ENCODE assay signal across 15 cellular contexts in genomic region chr12:87336814-87337336, GRCh38.
DNase-seq lines count a peak whose midpoint lies in the region; ATAC-seq and TF ChIP-seq lines count a peak whose summit lies in the region.
"Had no signal": no experiment of that assay in that cellular context is flagged by ENCODE, and none has a peak within 500 bp of the region (broad histone marks: within the 10 kb centered on the region; RNA-seq: fewer than 3 reads in every experiment).

No MANE protein-coding gene starts in this region.

- no peak for TF ChIP-seq CTCF in A673 (conservative IDR thresholded peaks at IDR 0.05; ENCODE audit: low read depth, low read length)
- no peak for TF ChIP-seq CTCF in SK-N-SH (IDR thresholded peaks at IDR 0.05)

- no peak for ATAC-seq in GM18870 (IDR thresholded peaks at IDR 0.05; ENCODE audit: unreplicated experiment)

- intact Hi-C loops in A673 (cut with micrococcal nuclease; ENCODE audit: unreplicated experiment): no loop called here

- H4K20me1 ChIP-seq in SK-N-SH (ENCODE audit: insufficient read depth): no peaks in the 10 kb centered on the region

- no peaks in the 10 kb centered on the region for H3K79me2 ChIP-seq in SK-N-SH (ENCODE audit: insufficient read depth)

- no peaks in the 10 kb centered on the region for H3K9me2 ChIP-seq in SK-N-SH

- H3K27me3 ChIP-seq in A673 (replicated peaks; ENCODE audit: insufficient read depth, low read depth, low read length, poor library complexity): no peaks in the 10 kb centered on the region
- no peaks in the 10 kb centered on the region for H3K27me3 ChIP-seq in SK-N-SH (ENCODE audit: insufficient read depth)

- peaks cover 8% of the 10 kb centered on the region for H3F3A ChIP-seq in SK-N-SH (replicated peaks; ENCODE audit: insufficient read depth)

- no peaks in the 10 kb centered on the region for H3K9me3 ChIP-seq in A673 (ENCODE audit: low read depth, low read length, poor library complexity, severe bottlenecking)
- peaks cover 5% of the 10 kb centered on the region; the same call in 1 of the 2 replicates for H3K9me3 ChIP-seq in SK-N-SH

- DNase-seq in A673 (ENCODE audit: low spot score): peak; percentile 6
- DNase-seq in SK-N-SH: no peak
- DNase-seq in dermis blood vessel endothelial cell: peak; percentile 48
- DNase-seq in lung microvascular endothelial cell (ENCODE audit: low read depth in 2 of 2): peak; percentile 29 to 37
- no peak for DNase-seq in stimulated activated CD4-positive, alpha-beta T cell treated with anti-CD3 and anti-CD28 coated beads, Interleukin-2, amount 100 ng/mL, for 48 hours
- DNase-seq in stimulated activated naive CD4-positive, alpha-beta T cell treated with Interleukin-2 at 50 U/mL for 16 hours (lab: John Stamatoyannopoulos, UW): no peak
- no peak for DNase-seq in COLO668 (lab: John Stamatoyannopoulos, UW; ENCODE audit: unreplicated experiment)
- DNase-seq: 8988T; ACHN; C1 segment of cervical spinal cord; CD4-positive, alpha-beta T cell; DMS79; GOT3; H9 had no signal

- H3K9ac ChIP-seq in SK-N-SH: no peak overlapping the region

- no peak overlapping the region for H3K4me3 ChIP-seq in A673 (ENCODE audit: low read depth, low read length, poor library complexity, severe bottlenecking)
- H3K4me3 ChIP-seq in SK-N-SH (ENCODE audit: low read depth in 2 of 2, low read length in 1 of 2): no peak overlapping the region

- TF ChIP-seq RAD21 in SK-N-SH (IDR thresholded peaks at IDR 0.05; ENCODE audit: low read length): no peak

- no TSS peak for BruUV-seq in A673 (replicated peaks; lab: Mats Ljungman, UMichigan)

- H3K4me2 ChIP-seq in SK-N-SH: no peak overlapping the region

- H3K27ac ChIP-seq in A673 (ENCODE audit: low read depth, low read length, poor library complexity, severe bottlenecking): no peak overlapping the region
- H3K27ac ChIP-seq in SK-N-SH (ENCODE audit: low read depth in 2 of 2, low read length in 1 of 2): peak overlapping the region; percentile 30 to 53; a peak in 2 of 4 replicates

- no peaks in the 10 kb centered on the region for H3K36me3 ChIP-seq in A673 (ENCODE audit: insufficient read depth, low read length, poor library complexity, severe bottlenecking)
- H3K36me3 ChIP-seq in SK-N-SH (replicated peaks in 1 of 2; ENCODE audit: control insufficient read depth in 1 of 2, insufficient read depth in 2 of 2, low read length in 1 of 2): no peaks in the 10 kb centered on the region

- peak overlapping the region; percentile 52 for H2AFZ ChIP-seq in SK-N-SH (ENCODE audit: low read depth)

- H3K4me1 ChIP-seq in A673 (ENCODE audit: insufficient read depth, low read length, poor library complexity, severe bottlenecking) (peaks cover 15% of the 10 kb centered on the region), SK-N-SH (ENCODE audit: control insufficient read depth in 1 of 2, insufficient read depth in 2 of 2, low read depth in 1 of 2, low read length in 1 of 2) (peaks cover 9 to 17% of the 10 kb centered on the region in 2 experiments; a peak in 3 of 4 replicates)

- CTCF ChIA-PET in A673 (lab: Charles Lee): no interaction called here
- CTCF ChIA-PET in SK-N-SH (lab: Yijun Ruan, JAX): no interaction called here

- peak in 1 of 2 experiments; percentile 91; a peak in 2 of 4 replicates for TF ChIP-seq EP300 in SK-N-SH (IDR thresholded peaks at IDR 0.05; ENCODE audit: borderline replicate concordance in 1 of 2, low read depth in 1 of 2, low read length in 1 of 2)

- WGBS in SK-N-SH (ENCODE audit: low lambda C conversion rate): 13% methylated on average over 2 of the region's 2 CpGs

- POLR2A ChIA-PET in A673 (lab: Charles Lee; ENCODE audit: low non-redundant PET): no interaction called here
- POLR2A ChIA-PET in SK-N-SH (lab: Yijun Ruan, JAX): no interaction called here

TF ChIP-seq in SK-N-SH, 30 proteins besides CTCF, POLR2A, EP300 and RAD21 (continues in another document):
- TF ChIP-seq NRF1 (IDR thresholded peaks at IDR 0.05; ENCODE audit: low read depth, low read length) (no peak), SIN3A (IDR thresholded peaks at IDR 0.05; ENCODE audit: borderline replicate concordance, low read depth, low read length) (no peak), NFIC (IDR thresholded peaks at IDR 0.05; ENCODE audit: borderline replicate concordance) (peak; percentile 65), USF1 (IDR thresholded peaks at IDR 0.05; ENCODE audit: borderline replicate concordance, low read depth) (no peak), TEAD4 (IDR thresholded peaks at IDR 0.05; ENCODE audit: borderline replicate concordance, insufficient read depth) (peak; percentile 77), SMC3 (IDR thresholded peaks at IDR 0.05; ENCODE audit: low read depth, low read length) (no peak), GABPA (IDR thresholded peaks at IDR 0.05; ENCODE audit: low read depth) (no peak), RXRA (IDR thresholded peaks at IDR 0.05; ENCODE audit: borderline replicate concordance, low read depth) (no peak), FOSL2 (IDR thresholded peaks at IDR 0.05; ENCODE audit: borderline replicate concordance, low read depth) (peak; percentile 68), CHD2 (IDR thresholded peaks at IDR 0.05; ENCODE audit: low read length, partially characterized antibody) (no peak), GATA2 (CRISPR knock-in tag; IDR thresholded peaks at IDR 0.05) (no peak), JUND (IDR thresholded peaks at IDR 0.05) (peak; percentile 82), POLR2AphosphoS5 (IDR thresholded peaks at IDR 0.05; ENCODE audit: low read depth, low read length) (no peak), RFX5 (IDR thresholded peaks at IDR 0.05; ENCODE audit: low read length) (no peak), YY1 (IDR thresholded peaks at IDR 0.05; ENCODE audit: low read depth) (no peak), MEF2A (IDR thresholded peaks at IDR 0.05; ENCODE audit: borderline replicate concordance, low read depth) (peak; percentile 33; the same call in 1 of the 2 replicates), FOXM1 (IDR thresholded peaks at IDR 0.05; ENCODE audit: low read depth) (peak; percentile 46; the same call in 1 of the 2 replicates)
- TF ChIP-seq, protein P1, sequence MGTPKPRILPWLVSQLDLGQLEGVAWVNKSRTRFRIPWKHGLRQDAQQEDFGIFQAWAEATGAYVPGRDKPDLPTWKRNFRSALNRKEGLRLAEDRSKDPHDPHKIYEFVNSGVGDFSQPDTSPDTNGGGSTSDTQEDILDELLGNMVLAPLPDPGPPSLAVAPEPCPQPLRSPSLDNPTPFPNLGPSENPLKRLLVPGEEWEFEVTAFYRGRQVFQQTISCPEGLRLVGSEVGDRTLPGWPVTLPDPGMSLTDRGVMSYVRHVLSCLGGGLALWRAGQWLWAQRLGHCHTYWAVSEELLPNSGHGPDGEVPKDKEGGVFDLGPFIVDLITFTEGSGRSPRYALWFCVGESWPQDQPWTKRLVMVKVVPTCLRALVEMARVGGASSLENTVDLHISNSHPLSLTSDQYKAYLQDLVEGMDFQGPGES (IDR thresholded peaks at IDR 0.05; ENCODE audit: low read depth, low read length): no peak
- TF ChIP-seq, protein P2, sequence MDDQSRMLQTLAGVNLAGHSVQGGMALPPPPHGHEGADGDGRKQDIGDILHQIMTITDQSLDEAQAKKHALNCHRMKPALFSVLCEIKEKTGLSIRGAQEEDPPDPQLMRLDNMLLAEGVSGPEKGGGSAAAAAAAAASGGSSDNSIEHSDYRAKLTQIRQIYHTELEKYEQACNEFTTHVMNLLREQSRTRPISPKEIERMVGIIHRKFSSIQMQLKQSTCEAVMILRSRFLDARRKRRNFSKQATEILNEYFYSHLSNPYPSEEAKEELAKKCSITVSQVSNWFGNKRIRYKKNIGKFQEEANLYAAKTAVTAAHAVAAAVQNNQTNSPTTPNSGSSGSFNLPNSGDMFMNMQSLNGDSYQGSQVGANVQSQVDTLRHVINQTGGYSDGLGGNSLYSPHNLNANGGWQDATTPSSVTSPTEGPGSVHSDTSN (IDR thresholded peaks at IDR 0.05): peak; percentile 86
- TF ChIP-seq, protein P3, sequence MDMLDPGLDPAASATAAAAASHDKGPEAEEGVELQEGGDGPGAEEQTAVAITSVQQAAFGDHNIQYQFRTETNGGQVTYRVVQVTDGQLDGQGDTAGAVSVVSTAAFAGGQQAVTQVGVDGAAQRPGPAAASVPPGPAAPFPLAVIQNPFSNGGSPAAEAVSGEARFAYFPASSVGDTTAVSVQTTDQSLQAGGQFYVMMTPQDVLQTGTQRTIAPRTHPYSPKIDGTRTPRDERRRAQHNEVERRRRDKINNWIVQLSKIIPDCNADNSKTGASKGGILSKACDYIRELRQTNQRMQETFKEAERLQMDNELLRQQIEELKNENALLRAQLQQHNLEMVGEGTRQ (IDR thresholded peaks at IDR 0.05; ENCODE audit: borderline replicate concordance, low read depth, low read length): no peak

Comparison
In these comparisons a context has a peak if more than half of its experiments do, and no peak if none do; other contexts are left out.
1. DNase-seq: peak in A673 (single experiment), dermis blood vessel endothelial cell (single experiment) and lung microvascular endothelial cell (2 of 2); none in SK-N-SH (single experiment), stimulated activated CD4-positive, alpha-beta T cell treated with anti-CD3 and anti-CD28 coated beads, Interleukin-2, amount 100 ng/mL, for 48 hours (0 of 2), stimulated activated naive CD4-positive, alpha-beta T cell treated with Interleukin-2 at 50 U/mL for 16 hours (single experiment) and COLO668 (single experiment).